Comparison of ENCODE assay signal across 8 cellular contexts in genomic region chr2:237966565-237967462, GRCh38. TPM values are rescaled to one million over a fixed set of nuclear protein-coding genes. Genes with fewer than 3 reads are reported as not detected.
DNase-seq lines count a peak whose midpoint lies in the region; ATAC-seq and TF ChIP-seq lines count a peak whose summit lies in the region.

Gene UBE2F (plus strand): TSS chr2:237967014. CDS start chr2:237973108, 6,094 bp downstream.

- H3K9me3 ChIP-seq in HAP-1 (peaks cover 6% of the 10 kb centered on the region; the same call in 1 of the 2 replicates), MM.1S (replicated peaks; ENCODE audit: insufficient read depth, low read length) (no peaks in the 10 kb centered on the region), SJCRH30 (replicated peaks) (no peaks in the 10 kb centered on the region), neuron (ENCODE audit: low read length) (peaks cover 6% of the 10 kb centered on the region), subcutaneous abdominal adipose tissue (ENCODE audit: control insufficient read depth in 5 of 5, low read length in 5 of 5) (peaks cover 0 to 13% (median 10%) of the 10 kb centered on the region in 5 donors)

- H2AFZ ChIP-seq in MM.1S (ENCODE audit: low read length), result peak within 1 kb of the TSS; percentile 93
- peak within 1 kb of the TSS; percentile 98 for H2AFZ ChIP-seq in neuron (ENCODE audit: low read depth, low read length)

- no peaks in the 10 kb centered on the region for H4K20me1 ChIP-seq in MM.1S (ENCODE audit: insufficient read depth, low read length)

- H3K9ac ChIP-seq in MM.1S (ENCODE audit: low read length) (peak within 1 kb of the TSS; percentile 58), subcutaneous abdominal adipose tissue (ENCODE audit: low read length in 5 of 5) (peak within 1 kb of the TSS; percentile 48 to 97 (median 84))

- H3K4me3 ChIP-seq in HAP-1 (peak within 1 kb of the TSS; percentile 68), MM.1S (ENCODE audit: low read length) (peak within 1 kb of the TSS; percentile 82), SJCRH30 (peak within 1 kb of the TSS; percentile 60), neuron (ENCODE audit: low read length) (peak within 1 kb of the TSS; percentile 73), subcutaneous abdominal adipose tissue (ENCODE audit: low read depth in 1 of 5, low read length in 5 of 5) (peak within 1 kb of the TSS; percentile 71 to 95 (median 90))

- in situ Hi-C loops in G401 (cut with HindIII; ENCODE audit: low sequenced_read_pairs) (no loop called here), HAP-1 (cut with MboI; ENCODE audit: low sequenced_read_pairs) (no loop called here)

- no peaks in the 10 kb centered on the region for H3K9me2 ChIP-seq in MM.1S (replicated peaks; ENCODE audit: insufficient read depth, low read length)

- DNase-seq in G401 (ENCODE audit: low spot score), result peak; percentile 95
- DNase-seq in HAP-1 (ENCODE audit: low spot score in 2 of 2), result peak; percentile 93 to 98
- peak; percentile 98 for DNase-seq in MM.1S
- DNase-seq in SJCRH30, result peak; percentile 97
- peak; percentile 96 for DNase-seq in activated gamma-delta T cell treated with anti-CD3 and anti-CD28 coated beads, Interleukin-2, amount 50 U/mL, for 16 hours (ENCODE audit: low read depth)
- DNase-seq in foreskin keratinocyte, result peak; percentile 79 to 90

- ATAC-seq in foreskin keratinocyte, result peak; percentile 92

- H3F3A ChIP-seq in MM.1S (ENCODE audit: insufficient read depth, low read length), result peaks cover 14% of the 10 kb centered on the region

- H3K4me1 ChIP-seq in HAP-1, result peaks cover 10% of the 10 kb centered on the region
- peaks cover 20% of the 10 kb centered on the region for H3K4me1 ChIP-seq in MM.1S (ENCODE audit: low read length)
- H3K4me1 ChIP-seq in SJCRH30, result peaks cover 4% of the 10 kb centered on the region; the same call in 1 of the 2 replicates
- no peaks in the 10 kb centered on the region for H3K4me1 ChIP-seq in foreskin keratinocyte
- H3K4me1 ChIP-seq in neuron (ENCODE audit: insufficient read depth, low read length), result peaks cover 15% of the 10 kb centered on the region
- H3K4me1 ChIP-seq in subcutaneous abdominal adipose tissue (ENCODE audit: control insufficient read depth in 5 of 5, insufficient read depth in 5 of 5, low read length in 5 of 5), result peaks cover 11 to 43% (median 31%) of the 10 kb centered on the region in 5 donors

- H3K27ac ChIP-seq in MM.1S (ENCODE audit: low read length) (peak within 1 kb of the TSS; percentile 35; the same call in 1 of the 2 replicates), SJCRH30 (no peak within 1 kb of the TSS), foreskin keratinocyte (no peak within 1 kb of the TSS), subcutaneous abdominal adipose tissue (ENCODE audit: low read depth, low read length) (peak within 1 kb of the TSS; percentile 30)

- peaks cover 41% of the 10 kb centered on the region for H3K79me2 ChIP-seq in MM.1S (ENCODE audit: low read length)

- no peak for TF ChIP-seq CTCF in MM.1S (IDR thresholded peaks at IDR 0.05; ENCODE audit: low read length)
- no peak for TF ChIP-seq CTCF in foreskin keratinocyte (conservative IDR thresholded peaks at IDR 0.05)

- H3K4me2 ChIP-seq in MM.1S (ENCODE audit: low read depth, low read length), result peak within 1 kb of the TSS; percentile 94

- no peaks in the 10 kb centered on the region for H3K27me3 ChIP-seq in HAP-1 (ENCODE audit: low read depth)
- H3K27me3 ChIP-seq in MM.1S (replicated peaks; ENCODE audit: insufficient read depth, low read length), result no peaks in the 10 kb centered on the region
- no peaks in the 10 kb centered on the region for H3K27me3 ChIP-seq in SJCRH30
- H3K27me3 ChIP-seq in foreskin keratinocyte, result no peaks in the 10 kb centered on the region
- no peaks in the 10 kb centered on the region for H3K27me3 ChIP-seq in neuron (ENCODE audit: insufficient read depth, low read length)
- H3K27me3 ChIP-seq in subcutaneous abdominal adipose tissue (ENCODE audit: control insufficient read depth in 5 of 5, insufficient read depth in 4 of 5, low read length in 5 of 5), result no peaks in the 10 kb centered on the region

- H3K36me3 ChIP-seq in HAP-1 (replicated peaks) (peaks cover 5% of the 10 kb centered on the region; the same call in 1 of the 2 replicates), MM.1S (replicated peaks; ENCODE audit: insufficient read depth, low read length) (no peaks in the 10 kb centered on the region), SJCRH30 (no peaks in the 10 kb centered on the region), neuron (ENCODE audit: insufficient read depth, low read length) (peaks cover 5% of the 10 kb centered on the region), subcutaneous abdominal adipose tissue (ENCODE audit: control insufficient read depth in 5 of 5, insufficient read depth in 5 of 5, low read length in 5 of 5) (no peaks in the 10 kb centered on the region)

RNA-seq across cellular contexts. Expression of gene UBE2F, which starts in this region (rescaled TPM):
- total RNA-seq in G401 (2014; rRNA removed; shearing (Covaris generic)), result 86.4 and 143 TPM in 2 replicates
- 46.4 and 50.5 TPM in 2 replicates for total RNA-seq in SJCRH30 (2014; rRNA removed; shearing (Covaris generic))
- total RNA-seq in foreskin keratinocyte, result 70.5 and 71.9 TPM in 2 replicates
- polyA plus RNA-seq in foreskin keratinocyte, result 85.0 and 93.1 TPM in 2 replicates

Comparison
In these comparisons a context has a peak if more than half of its experiments do, and no peak if none do; other contexts are left out.
1. H3K27ac ChIP-seq: peak in MM.1S (single experiment) and subcutaneous abdominal adipose tissue (single experiment); none in SJCRH30 (single experiment) and foreskin keratinocyte (single experiment).
2. Peak in every context shown above with its lines, with median percentiles within 50 percentile points of each other: DNase-seq and H3K4me3 ChIP-seq.